1 cellular context compared by ENCODE assay signal in genomic region chr1:21899972-21900371, GRCh38.
TF ChIP-seq lines count a peak whose summit lies in the region.

No MANE protein-coding gene starts in this region.

TF ChIP-seq in GM12878, 131 proteins besides CTCF, POLR2A, EP300 and RAD21 (continued from another document):
- TF ChIP-seq E4F1 (IDR thresholded peaks at IDR 0.05; ENCODE audit: borderline replicate concordance, partially characterized antibody) (no peak), SIX5 (IDR thresholded peaks at IDR 0.05; ENCODE audit: low read depth, low read length, severe bottlenecking) (no peak), IRF3 (IDR thresholded peaks at IDR 0.05) (no peak), CBFB (IDR thresholded peaks at IDR 0.05; ENCODE audit: low read depth) (no peak), ZNF687 (IDR thresholded peaks at IDR 0.05) (no peak), MYC (IDR thresholded peaks at IDR 0.05; ENCODE audit: insufficient read depth, insufficient read length, insufficient replicate concordance, low read length, severe bottlenecking) (no peak), MLLT1 (IDR thresholded peaks at IDR 0.05) (no peak), FOXM1 (IDR thresholded peaks at IDR 0.05; ENCODE audit: low read depth, low read length) (no peak), RCOR1 (conservative IDR thresholded peaks at IDR 0.05; ENCODE audit: low read depth, low read length) (no peak)
